ENCODE assay signal across 10 cellular contexts in the genomic region with DNA sequence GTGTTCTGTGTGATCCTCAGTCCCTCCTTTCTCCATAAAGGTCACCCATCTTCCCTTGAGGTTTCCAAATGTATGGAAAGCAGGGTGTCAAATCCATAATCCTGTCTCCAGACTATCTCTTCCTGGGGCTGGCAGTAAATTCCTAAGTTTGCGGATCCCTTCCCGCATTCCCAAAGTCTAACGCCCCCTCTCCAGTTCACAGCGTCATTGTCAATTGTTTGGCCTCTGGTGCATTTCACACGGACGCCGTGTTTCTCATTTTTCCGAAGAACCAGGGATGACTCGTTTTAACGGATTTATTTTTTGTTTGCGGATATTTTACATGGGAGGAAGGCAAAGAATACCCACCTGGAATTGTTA. TPM values are rescaled to one million over a fixed set of nuclear protein-coding genes. Genes with fewer than 3 reads are reported as not detected.
A peak's percentile ranks its signal among the peaks of the same experiment; 100 is the strongest.
DNase-seq lines count a peak whose midpoint lies in the region; ATAC-seq, FAIRE-seq and TF ChIP-seq lines count a peak whose summit lies in the region.
"Had no signal": no experiment of that assay in that cellular context is flagged by ENCODE, and none has a peak within 500 bp of the region (broad histone marks: within the 10 kb centered on the region; RNA-seq: fewer than 3 reads in every experiment).

No MANE protein-coding gene starts in this region.

- no peak for FAIRE-seq in astrocyte (lab: Jason Lieb, UNC)

- peaks cover 4% of the 10 kb centered on the region for H3K36me3 ChIP-seq in astrocyte (ENCODE audit: insufficient read depth, low read length)
- H3K36me3 ChIP-seq in stomach: peaks cover 0 to 27% (median 10%) of the 10 kb centered on the region in 4 donors

- no peaks in the 10 kb centered on the region for H3K27me3 ChIP-seq in astrocyte (ENCODE audit: insufficient read depth, low read length)
- no peaks in the 10 kb centered on the region for H3K27me3 ChIP-seq in stomach

- no peaks in the 10 kb centered on the region for H3K4me1 Mint-ChIP-seq in astrocyte (ENCODE audit: low read depth, unreplicated experiment)

- no peak overlapping the region for H3K27ac Mint-ChIP-seq in astrocyte (ENCODE audit: unreplicated experiment)

- DNase-seq in NCI-H1092 treated with DMSO at 0.1 percent for 48 hours (lab: John Stamatoyannopoulos, UW) (peak; percentile 21), NCI-H1092 (lab: John Stamatoyannopoulos, UW) (no peak), astrocyte (ENCODE audit: low read depth) (no peak), left kidney (ENCODE audit: low read depth, low spot score) (peak; percentile 62), stomach (no peak), SW 1271 (lab: John Stamatoyannopoulos, UW) (no peak)
- no peak for DNase-seq in stimulated activated CD4-positive, alpha-beta T cell treated with anti-CD3 and anti-CD28 coated beads, Interleukin-2, amount 100 ng/mL, for 48 hours

- H2AFZ ChIP-seq in astrocyte (ENCODE audit: low read depth, low read length): peak overlapping the region; percentile 52

- no peak for ATAC-seq in GM19452 (IDR thresholded peaks at IDR 0.05; ENCODE audit: unreplicated experiment)
- ATAC-seq: Panc1 had no signal

- H3K4me1 ChIP-seq in astrocyte (ENCODE audit: insufficient read depth, low read length) (no peaks in the 10 kb centered on the region), stomach (peaks cover 0 to 19% (median 10%) of the 10 kb centered on the region in 4 donors)

- TF ChIP-seq CTCF in astrocyte (IDR thresholded peaks at IDR 0.05; ENCODE audit: insufficient read depth, low read depth, low read length) (no peak), stomach (IDR thresholded peaks at IDR 0.05) (no peak)

- H3K9ac ChIP-seq in astrocyte (ENCODE audit: low read length): peak overlapping the region; percentile 23

- peak overlapping the region; percentile 42 for H3K4me3 ChIP-seq in astrocyte (ENCODE audit: insufficient read depth, low read depth, low read length)
- peak overlapping the region; percentile 61 to 75 (median 72) for H3K4me3 ChIP-seq in stomach

- TF ChIP-seq POLR2A in stomach (IDR thresholded peaks at IDR 0.05): no peak

- H3K4me3 Mint-ChIP-seq in astrocyte (ENCODE audit: unreplicated experiment): no peak overlapping the region

- H3K27ac ChIP-seq in astrocyte (ENCODE audit: low read depth, low read length) (no peak overlapping the region), stomach (peak overlapping the region; percentile 35 to 89 (median 72))
- H3K27ac ChIP-seq: 22Rv1 had no signal

- peaks cover 52% of the 10 kb centered on the region for H3K36me3 Mint-ChIP-seq in astrocyte (ENCODE audit: low read depth, unreplicated experiment)

- H4K20me1 ChIP-seq in astrocyte (ENCODE audit: insufficient read depth, low read length): no peaks in the 10 kb centered on the region

- intact Hi-C loops in stomach (cut with DNase I; ENCODE audit: low total_unique reads): no loop called here

- H3K27me3 Mint-ChIP-seq in astrocyte (ENCODE audit: low read depth, unreplicated experiment): no peaks in the 10 kb centered on the region

- 5 to 8% (median 7%) methylated on average over 11 of the region's 11 CpGs for WGBS in stomach, 5 donors

- peaks cover 28% of the 10 kb centered on the region for H3K9me3 ChIP-seq in astrocyte (ENCODE audit: insufficient read depth, low read depth, low read length)
- H3K9me3 ChIP-seq in stomach: peaks cover 0 to 73% (median 27%) of the 10 kb centered on the region in 4 donors

- TF ChIP-seq EP300 in stomach (IDR thresholded peaks at IDR 0.05): no peak

- H3K9me3 Mint-ChIP-seq in astrocyte (ENCODE audit: unreplicated experiment): peaks cover 62% of the 10 kb centered on the region

- peak overlapping the region; percentile 71 for H3K4me2 ChIP-seq in astrocyte (ENCODE audit: low read length)

- H3K79me2 ChIP-seq in astrocyte (ENCODE audit: insufficient read depth, low read length): no peaks in the 10 kb centered on the region

RNA-seq across cellular contexts. Expression of a gene that starts 32.6 kb away (rescaled TPM):
- total RNA-seq in astrocyte (8.3 and 11.1 TPM in 2 replicates), stomach (10 to 100 TPM in 2 of 5 donors, 1 to 10 TPM in 2, under 1 TPM in 1; 0.58 to 25.1 (median 7.0) TPM)
- polyA plus RNA-seq in stomach: 1 to 10 TPM; 2.9 to 3.5 (median 3.4) TPM

RNA-seq across cellular contexts. Expression of a gene that starts 38.9 kb away (rescaled TPM):
- total RNA-seq in astrocyte (13.7 and 16.1 TPM in 2 replicates), stomach (1 to 10 TPM in 3 of 5 donors, not detected in 2; 6.7 to 10.0 (median 8.1) TPM)
- polyA plus RNA-seq in stomach: 1 to 10 TPM in 1 of 3 donors, under 1 TPM in 2; 0.60 to 1.8 (median 0.81) TPM

RNA-seq across cellular contexts. Expression of a gene that starts 55.3 kb away (rescaled TPM):
- 7.5 and 8.2 TPM in 2 replicates for total RNA-seq in astrocyte
- 1 to 10 TPM in 4 of 5 donors, not detected in 1; 1.3 to 5.0 (median 2.2) TPM for total RNA-seq in stomach
- polyA plus RNA-seq in stomach: 1 to 10 TPM; 2.6 to 2.9 (median 2.9) TPM

Comparison
In these comparisons a context has a peak if more than half of its experiments do, and no peak if none do; other contexts are left out.
1. DNase-seq: peak in NCI-H1092 treated with DMSO at 0.1 percent for 48 hours (single experiment) and left kidney (single experiment); none in NCI-H1092 (single experiment), astrocyte (single experiment), stomach (single experiment), SW 1271 (0 of 2) and stimulated activated CD4-positive, alpha-beta T cell treated with anti-CD3 and anti-CD28 coated beads, Interleukin-2, amount 100 ng/mL, for 48 hours (0 of 2).